ENCODE assay signal across 18 cellular contexts in the genomic region with DNA sequence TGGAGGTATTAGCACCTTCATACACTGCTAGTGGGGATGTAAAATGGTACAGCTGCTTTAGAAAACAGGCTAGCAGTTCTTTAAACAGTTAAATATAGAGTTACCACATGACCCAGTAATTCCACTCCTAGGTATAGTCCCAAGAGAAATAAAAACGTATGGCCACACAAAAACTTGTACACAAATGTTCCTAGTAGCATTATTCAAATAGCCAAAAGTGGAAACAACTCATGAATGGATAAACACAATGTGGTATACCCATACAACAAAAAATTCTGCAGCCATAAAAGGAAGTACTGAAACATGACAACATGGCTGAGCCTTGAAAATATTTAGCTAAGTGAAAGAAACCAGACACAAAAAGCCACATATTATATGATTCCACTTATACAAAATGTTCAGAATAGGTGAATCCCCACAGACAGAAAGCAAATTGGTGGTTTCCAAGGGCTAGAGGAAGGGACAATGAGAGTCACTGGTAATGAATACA. TPM values are rescaled to one million over a fixed set of nuclear protein-coding genes. Genes with fewer than 3 reads are reported as not detected.
DNase-seq lines count a peak whose midpoint lies in the region; ATAC-seq and TF ChIP-seq lines count a peak whose summit lies in the region.
"Had no signal": no experiment of that assay in that cellular context is flagged by ENCODE, and none has a peak within 500 bp of the region (broad histone marks: within the 10 kb centered on the region; RNA-seq: fewer than 3 reads in every experiment).

No MANE protein-coding gene starts in this region.

- H3K9me3 ChIP-seq in CD4-positive, alpha-beta memory T cell (ENCODE audit: control insufficient read depth in 1 of 2, low read length in 2 of 2): no peaks in the 10 kb centered on the region
- H3K9me3 ChIP-seq: neutrophil had no signal

- H3K27ac ChIP-seq in CD4-positive, alpha-beta memory T cell (ENCODE audit: low read depth, low read length): no peak overlapping the region
- H3K27ac ChIP-seq: BLaER1 treated with 17β-estradiol and CSF1 and Interleukin-3, amounts not matched to agents 10 nM and 100 nM; foreskin keratinocyte; neutrophil; SK-N-MC had no signal

- intact Hi-C loops in activated B cell treated with CpG ODN at 0.5 μM for 24 hours (cut with micrococcal nuclease): loop anchor here (2.0 kb wide), 1 partner anchor 19 kb away; no protein-coding TSS in a partner anchor
- intact Hi-C loops in CD4-positive, alpha-beta memory T cell (cut with micrococcal nuclease): no loop called here

- ATAC-seq in GM18858 (IDR thresholded peaks at IDR 0.05; ENCODE audit: unreplicated experiment) (peak; percentile 57), GM21423 (IDR thresholded peaks at IDR 0.05; ENCODE audit: unreplicated experiment) (peak; percentile 81), HG02981 (IDR thresholded peaks at IDR 0.05; ENCODE audit: unreplicated experiment) (peak; percentile 60), activated B cell treated with CpG ODN at 0.5 μM for 24 hours (ENCODE audit: low read depth) (peak; percentile 14), HG03439 (IDR thresholded peaks at IDR 0.05; ENCODE audit: unreplicated experiment) (no peak)
- ATAC-seq: activated CD8-positive, alpha-beta memory T cell treated with anti-CD3 and anti-CD28 coated beads, Interleukin-2, amount 10 ng/mL, durations not matched to agents 7 days and 5 days; foreskin keratinocyte had no signal

- no peak overlapping the region for H3K27ac Mint-ChIP-seq in activated B cell treated with CpG ODN at 0.5 μM for 24 hours
- no peak overlapping the region for H3K27ac Mint-ChIP-seq in CD4-positive, alpha-beta memory T cell
- H3K27ac Mint-ChIP-seq: activated CD8-positive, alpha-beta memory T cell treated with anti-CD3 and anti-CD28 coated beads, Interleukin-2, amount 10 ng/mL, durations not matched to agents 7 days and 5 days; activated naive CD4-positive, alpha-beta T cell treated with anti-CD3 and anti-CD28 coated beads, Interleukin-2, amount 10 ng/mL, durations not matched to agents 7 days and 5 days had no signal

- H3K9me3 Mint-ChIP-seq in activated B cell treated with CpG ODN at 0.5 μM for 24 hours: peaks cover 8% of the 10 kb centered on the region
- peaks cover 0 to 19% (median 12%) of the 10 kb centered on the region in 8 donors for H3K9me3 Mint-ChIP-seq in CD4-positive, alpha-beta memory T cell

- no peaks in the 10 kb centered on the region for H3K36me3 ChIP-seq in CD4-positive, alpha-beta memory T cell (ENCODE audit: insufficient read depth, low read length)
- H3K36me3 ChIP-seq: BLaER1 treated with 17β-estradiol and CSF1 and Interleukin-3, amounts not matched to agents 10 nM and 100 nM; neutrophil had no signal

- H3K27me3 ChIP-seq in CD4-positive, alpha-beta memory T cell (ENCODE audit: insufficient read depth, low read length): no peaks in the 10 kb centered on the region
- H3K27me3 ChIP-seq: BLaER1 treated with 17β-estradiol and CSF1 and Interleukin-3, amounts not matched to agents 10 nM and 100 nM; neutrophil had no signal

- DNase-seq in activated B cell treated with CpG ODN at 0.5 μM for 24 hours (no peak), erythroblast (lab: John Stamatoyannopoulos, UW) (no peak), medulla oblongata (ENCODE audit: extremely low spot score) (no peak)
- DNase-seq in CD4-positive, alpha-beta memory T cell: no peak
- DNase-seq: activated CD8-positive, alpha-beta memory T cell treated with anti-CD3 and anti-CD28 coated beads, Interleukin-2, amount 10 ng/mL, durations not matched to agents 7 days and 5 days; activated naive CD4-positive, alpha-beta T cell treated with anti-CD3 and anti-CD28 coated beads, Interleukin-2, amount 10 ng/mL, durations not matched to agents 7 days and 5 days; foreskin keratinocyte; HCEC 1CT; mesenchymal stem cell; NCI-H2081; NK-92 treated with Interleukin-12 subunit alpha and Interleukin-12 subunit beta, amount 100 ng/mL, for 24 hours had no signal

- no peaks in the 10 kb centered on the region for H3K4me1 ChIP-seq in CD4-positive, alpha-beta memory T cell (ENCODE audit: insufficient read depth, low read length)
- H3K4me1 ChIP-seq: foreskin keratinocyte had no signal

- H3K4me3 Mint-ChIP-seq in activated B cell treated with CpG ODN at 0.5 μM for 24 hours: no peak overlapping the region
- H3K4me3 Mint-ChIP-seq in CD4-positive, alpha-beta memory T cell: no peak overlapping the region
- H3K4me3 Mint-ChIP-seq: activated CD8-positive, alpha-beta memory T cell treated with anti-CD3 and anti-CD28 coated beads, Interleukin-2, amount 10 ng/mL, durations not matched to agents 7 days and 5 days; activated naive CD4-positive, alpha-beta T cell treated with anti-CD3 and anti-CD28 coated beads, Interleukin-2, amount 10 ng/mL, durations not matched to agents 7 days and 5 days had no signal

- H3K27me3 Mint-ChIP-seq in activated B cell treated with CpG ODN at 0.5 μM for 24 hours: no peaks in the 10 kb centered on the region
- peaks cover 0 to 1% of the 10 kb centered on the region in 2 donors for H3K27me3 Mint-ChIP-seq in CD4-positive, alpha-beta memory T cell

- H3K36me3 Mint-ChIP-seq in activated B cell treated with CpG ODN at 0.5 μM for 24 hours (ENCODE audit: low read depth): no peaks in the 10 kb centered on the region
- H3K36me3 Mint-ChIP-seq in CD4-positive, alpha-beta memory T cell: no peaks in the 10 kb centered on the region

- no peak for TF ChIP-seq CTCF in activated B cell treated with CpG ODN at 0.5 μM for 24 hours (IDR thresholded peaks at IDR 0.05)

- peaks cover 12% of the 10 kb centered on the region for H3K4me1 Mint-ChIP-seq in activated B cell treated with CpG ODN at 0.5 μM for 24 hours
- peaks cover 0 to 2% (median under 1%) of the 10 kb centered on the region in 4 donors for H3K4me1 Mint-ChIP-seq in CD4-positive, alpha-beta memory T cell
- H3K4me1 Mint-ChIP-seq: activated CD8-positive, alpha-beta memory T cell treated with anti-CD3 and anti-CD28 coated beads, Interleukin-2, amount 10 ng/mL, durations not matched to agents 7 days and 5 days; activated naive CD4-positive, alpha-beta T cell treated with anti-CD3 and anti-CD28 coated beads, Interleukin-2, amount 10 ng/mL, durations not matched to agents 7 days and 5 days had no signal

- no peak for TF ChIP-seq POLR2A in erythroblast (IDR thresholded peaks at IDR 0.05; ENCODE audit: low read length)

- CTCF ChIA-PET in activated B cell treated with CpG ODN at 0.5 μM for 24 hours (lab: Charles Lee): interaction anchor here (1.3 kb wide), 1 partner anchor 21 kb away, joined by 3 read pairs; no protein-coding TSS in a partner anchor
- CTCF ChIA-PET in CD4-positive, alpha-beta memory T cell (lab: Charles Lee; ENCODE audit: partially characterized antibody): interaction anchor here (1.0 kb wide), 1 partner anchor 202 kb away, joined by 3 read pairs; no protein-coding TSS in a partner anchor

- POLR2A ChIA-PET in activated B cell treated with CpG ODN at 0.5 μM for 24 hours (lab: Charles Lee): interaction anchor here (0.7 to 2.3 kb wide), 2 partner anchors 19 to 26 kb away, joined by 7 to 8 read pairs; no protein-coding TSS in a partner anchor
- POLR2A ChIA-PET in CD4-positive, alpha-beta memory T cell (lab: Charles Lee; ENCODE audit: partially characterized antibody): no interaction called here

- no peak overlapping the region for H3K4me3 ChIP-seq in CD4-positive, alpha-beta memory T cell (ENCODE audit: low read length in 2 of 2)
- H3K4me3 ChIP-seq: BLaER1 treated with 17β-estradiol and CSF1 and Interleukin-3, amounts not matched to agents 10 nM and 100 nM; SK-N-MC had no signal

RNA-seq across cellular contexts. Expression of a gene that starts 40.8 kb away (rescaled TPM):
- total RNA-seq in activated B cell treated with CpG ODN at 0.5 μM for 24 hours: 177 and 178 TPM in 2 replicates
- 100 to 1,000 TPM; 197 to 202 TPM for total RNA-seq in CD4-positive, alpha-beta memory T cell
- polyA plus RNA-seq in CD4-positive, alpha-beta memory T cell: 10 to 100 TPM; 22.0 to 82.2 TPM
